In the genomic region with DNA sequence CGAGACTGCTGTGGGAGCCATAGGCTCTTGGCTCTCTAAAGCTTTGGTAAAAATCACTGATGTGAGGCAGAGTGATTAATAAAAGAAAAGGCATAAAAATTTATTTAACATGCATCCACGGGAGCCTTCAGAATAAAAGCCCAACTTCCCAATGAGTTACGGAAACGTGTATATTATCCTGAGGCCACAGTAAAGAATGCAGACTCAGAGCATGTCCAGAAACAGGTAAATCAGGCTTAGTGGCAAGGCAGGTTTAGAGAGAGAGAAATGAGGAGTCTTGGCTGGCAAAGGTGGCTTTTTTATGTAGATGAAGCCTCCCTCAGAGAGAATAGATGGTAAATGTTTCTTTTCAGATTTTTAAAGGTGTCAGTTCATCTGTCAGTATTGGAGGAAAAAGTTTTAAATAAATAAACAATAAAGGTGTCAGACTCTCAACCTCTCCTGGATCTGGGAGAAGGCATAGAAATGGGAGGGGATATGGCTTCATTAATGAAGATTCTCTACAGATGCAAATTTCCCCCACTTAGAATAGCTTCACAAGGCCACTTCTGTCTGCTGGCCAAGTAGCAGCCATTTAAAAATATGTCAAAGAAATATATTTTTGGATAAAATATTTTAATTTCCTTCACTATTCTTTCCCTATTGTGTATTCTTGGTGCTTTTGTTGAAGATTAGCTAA, we compare ENCODE assay signal across 33 cellular contexts. TPM values are rescaled to one million over a fixed set of nuclear protein-coding genes. Genes with fewer than 3 reads are reported as not detected.
DNase-seq lines count a peak whose midpoint lies in the region; ATAC-seq and TF ChIP-seq lines count a peak whose summit lies in the region.
"Had no signal": no experiment of that assay in that cellular context is flagged by ENCODE, and none has a peak within 500 bp of the region (broad histone marks: within the 10 kb centered on the region; RNA-seq: fewer than 3 reads in every experiment).

No MANE protein-coding gene starts in this region.

- ATAC-seq in activated T-cell treated with anti-CD3 and anti-CD28 coated beads, Interleukin-2, amount 50 U/mL, for 72 hours (replicated peaks in 1 of 2): no peak
- ATAC-seq: left colon, right lobe of liver had no signal

- in situ Hi-C loops in brain microvascular endothelial cell (cut with HindIII; ENCODE audit: low pct_ligation_motif_present, low sequenced_read_pairs): no loop called here

- peaks cover 3% of the 10 kb centered on the region for H3K4me1 ChIP-seq in endodermal cell (ENCODE audit: control insufficient read depth, insufficient read depth, low read length)
- H3K4me1 ChIP-seq in iPS-15b (ENCODE audit: control insufficient read depth, insufficient read depth, low read length): peaks cover 21% of the 10 kb centered on the region
- H3K4me1 ChIP-seq: neural progenitor cell, Peyer's patch, right lobe of liver, transverse colon had no signal

- H3K27me3 ChIP-seq in endodermal cell (ENCODE audit: control insufficient read depth, insufficient read depth, low read length, poor library complexity, severe bottlenecking) (no peaks in the 10 kb centered on the region), iPS-15b (ENCODE audit: control insufficient read depth, insufficient read depth, low read length) (no peaks in the 10 kb centered on the region), brain microvascular endothelial cell (replicated peaks) (no peaks in the 10 kb centered on the region)
- H3K27me3 ChIP-seq: neural progenitor cell, Peyer's patch, right lobe of liver, transverse colon had no signal

- H3K4me3 Mint-ChIP-seq in endodermal cell: peak overlapping the region; percentile 64
- H3K4me3 Mint-ChIP-seq in activated T-cell treated with anti-CD3 and anti-CD28 coated beads, Interleukin-2, amount 50 U/mL, for 72 hours: no peak overlapping the region
- H3K4me3 Mint-ChIP-seq: activated naive CD4-positive, alpha-beta T cell treated with anti-CD3 and anti-CD28 coated beads for 36 hours; CD14-positive monocyte; memory B cell; neural progenitor cell had no signal

- peaks cover 3% of the 10 kb centered on the region for H3K36me3 Mint-ChIP-seq in endodermal cell (ENCODE audit: low read depth)
- no peaks in the 10 kb centered on the region for H3K36me3 Mint-ChIP-seq in activated T-cell treated with anti-CD3 and anti-CD28 coated beads, Interleukin-2, amount 50 U/mL, for 72 hours (ENCODE audit: insufficient read depth in 2 of 2)
- H3K36me3 Mint-ChIP-seq: CD14-positive monocyte, memory B cell, neural progenitor cell had no signal

- H3K9me3 ChIP-seq in endodermal cell (ENCODE audit: control insufficient read depth, low read length): no peaks in the 10 kb centered on the region
- no peaks in the 10 kb centered on the region for H3K9me3 ChIP-seq in iPS-15b (ENCODE audit: control insufficient read depth, insufficient read depth, low read length)
- H3K9me3 ChIP-seq: Peyer's patch, right lobe of liver, transverse colon had no signal

- H3K9me3 Mint-ChIP-seq in endodermal cell: peaks cover 7% of the 10 kb centered on the region
- peaks cover 2 to 3% of the 10 kb centered on the region in 2 donors for H3K9me3 Mint-ChIP-seq in activated T-cell treated with anti-CD3 and anti-CD28 coated beads, Interleukin-2, amount 50 U/mL, for 72 hours
- H3K9me3 Mint-ChIP-seq: activated naive CD4-positive, alpha-beta T cell treated with anti-CD3 and anti-CD28 coated beads for 36 hours; memory B cell had no signal

- no peak; the same call in 1 of the 2 replicates for TF ChIP-seq RAD21 in Ishikawa (IDR thresholded peaks at IDR 0.05; ENCODE audit: low read depth)

- no peak for TF ChIP-seq CTCF in endodermal cell (conservative IDR thresholded peaks at IDR 0.05)
- TF ChIP-seq CTCF in brain microvascular endothelial cell (IDR thresholded peaks at IDR 0.05; ENCODE audit: low read depth, low read length, missing control alignments): no peak

- H3K4me3 ChIP-seq in endodermal cell (ENCODE audit: low read length) (no peak overlapping the region), iPS-15b (ENCODE audit: low read depth, low read length) (peak overlapping the region; percentile 46), brain microvascular endothelial cell (ENCODE audit: low read depth, low read length) (no peak overlapping the region)
- H3K4me3 ChIP-seq: neural progenitor cell, Peyer's patch, right lobe of liver, transverse colon had no signal

- 25 to 43% methylated on average over 2 to 4 of the region's 4 CpGs for WGBS in endodermal cell (ENCODE audit: insufficient coverage in 1 of 2, insufficient read length in 1 of 2), 2 experiments

- no peaks in the 10 kb centered on the region for H3K27me3 Mint-ChIP-seq in endodermal cell (ENCODE audit: insufficient read depth)
- H3K27me3 Mint-ChIP-seq in activated T-cell treated with anti-CD3 and anti-CD28 coated beads, Interleukin-2, amount 50 U/mL, for 72 hours (ENCODE audit: low read depth): peaks cover 13% of the 10 kb centered on the region

- DNase-seq in endodermal cell (no peak), ureter (ENCODE audit: low spot score) (peak; percentile 59), A172 (ENCODE audit: low spot score) (no peak), brain microvascular endothelial cell (no peak)
- DNase-seq in activated T-cell treated with anti-CD3 and anti-CD28 coated beads, Interleukin-2, amount 50 U/mL, for 72 hours: no peak
- DNase-seq: activated CD4-positive, alpha-beta T cell treated with anti-CD3 and anti-CD28 coated beads, Interleukin-2, amount 50 U/mL, for 4 hours; activated CD4-positive, CD25-positive, alpha-beta regulatory T cell; activated naive CD4-positive, alpha-beta T cell treated with anti-CD3 and anti-CD28 coated beads for 36 hours; amniotic stem cell; Calu3; DMS79 treated with DMSO at 0.1 percent for 48 hours; effector CD4-positive, alpha-beta T cell; left colon; NCI-H1092 treated with DMSO at 0.1 percent for 48 hours; NCI-H1930; NCI-H526; NK-92 treated with Interleukin-12 subunit alpha and Interleukin-12 subunit beta, amount 100 ng/mL, for 24 hours; Peyer's patch; posterior cingulate gyrus; right lobe of liver; SHP77 treated with DMSO at 0.1 percent for 48 hours; stimulated activated CD4-positive, alpha-beta T cell treated with anti-CD3 and anti-CD28 coated beads, Interleukin-12 subunit alpha, Interleukin-12 subunit beta, amount 100 ng/mL, for 4 hours; stimulated activated CD4-positive, alpha-beta T cell treated with anti-CD3 and anti-CD28 coated beads, Interleukin-4, amount 100 ng/mL, for 1 hour; SW 1271; T1000; transverse colon had no signal

- H3K9ac ChIP-seq in endodermal cell (ENCODE audit: extremely low read depth, low read length, poor library complexity, severe bottlenecking): no peak overlapping the region
- H3K9ac ChIP-seq in iPS-15b (ENCODE audit: low read depth, low read length): peak overlapping the region; percentile 17
- H3K9ac ChIP-seq: neural progenitor cell had no signal

- peaks cover 51% of the 10 kb centered on the region for H3K4me1 Mint-ChIP-seq in endodermal cell
- peaks cover 5% of the 10 kb centered on the region for H3K4me1 Mint-ChIP-seq in activated T-cell treated with anti-CD3 and anti-CD28 coated beads, Interleukin-2, amount 50 U/mL, for 72 hours (ENCODE audit: low read depth)
- H3K4me1 Mint-ChIP-seq: CD14-positive monocyte, memory B cell, neural progenitor cell had no signal

- H3K36me3 ChIP-seq in endodermal cell (ENCODE audit: control insufficient read depth, insufficient read depth, low read length) (no peaks in the 10 kb centered on the region), iPS-15b (ENCODE audit: control insufficient read depth, insufficient read depth, low read length) (peaks cover 11% of the 10 kb centered on the region), brain microvascular endothelial cell (replicated peaks) (no peaks in the 10 kb centered on the region)
- H3K36me3 ChIP-seq: neural progenitor cell, Peyer's patch, right lobe of liver, transverse colon had no signal

- H3K27ac ChIP-seq in endodermal cell (ENCODE audit: low read depth, low read length) (no peak overlapping the region), brain microvascular endothelial cell (no peak overlapping the region)
- H3K27ac ChIP-seq: neural progenitor cell, Peyer's patch, right lobe of liver, transverse colon had no signal

- no peak for TF ChIP-seq EP300 in Ishikawa (IDR thresholded peaks at IDR 0.05; ENCODE audit: borderline replicate concordance)

- H3K27ac Mint-ChIP-seq in endodermal cell: peak overlapping the region; percentile 71
- H3K27ac Mint-ChIP-seq in activated T-cell treated with anti-CD3 and anti-CD28 coated beads, Interleukin-2, amount 50 U/mL, for 72 hours: no peak overlapping the region
- H3K27ac Mint-ChIP-seq: activated naive CD4-positive, alpha-beta T cell treated with anti-CD3 and anti-CD28 coated beads for 36 hours; CD14-positive monocyte; memory B cell; neural progenitor cell had no signal

TF ChIP-seq in Ishikawa, 13 proteins besides CTCF, POLR2A, EP300 and RAD21:
- TF ChIP-seq, protein P1, sequence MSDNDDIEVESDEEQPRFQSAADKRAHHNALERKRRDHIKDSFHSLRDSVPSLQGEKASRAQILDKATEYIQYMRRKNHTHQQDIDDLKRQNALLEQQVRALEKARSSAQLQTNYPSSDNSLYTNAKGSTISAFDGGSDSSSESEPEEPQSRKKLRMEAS (IDR thresholded peaks at IDR 0.05): no peak
- TF ChIP-seq NFIC (IDR thresholded peaks at IDR 0.05): 0 out of 2 replicates have a peak, but pooled peaks have one; percentile 16
- TF ChIP-seq CREB1 (IDR thresholded peaks at IDR 0.05; ENCODE audit: low read depth): no peak
- no peak for TF ChIP-seq ZBTB7A (IDR thresholded peaks at IDR 0.05; ENCODE audit: low read depth)
- TF ChIP-seq EGR1 (IDR thresholded peaks at IDR 0.05): no peak
- peak; percentile 53 for TF ChIP-seq TEAD4 (IDR thresholded peaks at IDR 0.05)
- no peak for TF ChIP-seq TCF12 (IDR thresholded peaks at IDR 0.05; ENCODE audit: low read depth)
- TF ChIP-seq, protein P2, sequence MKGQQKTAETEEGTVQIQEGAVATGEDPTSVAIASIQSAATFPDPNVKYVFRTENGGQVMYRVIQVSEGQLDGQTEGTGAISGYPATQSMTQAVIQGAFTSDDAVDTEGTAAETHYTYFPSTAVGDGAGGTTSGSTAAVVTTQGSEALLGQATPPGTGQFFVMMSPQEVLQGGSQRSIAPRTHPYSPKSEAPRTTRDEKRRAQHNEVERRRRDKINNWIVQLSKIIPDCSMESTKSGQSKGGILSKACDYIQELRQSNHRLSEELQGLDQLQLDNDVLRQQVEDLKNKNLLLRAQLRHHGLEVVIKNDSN (IDR thresholded peaks at IDR 0.05): no peak
- TF ChIP-seq TAF1 (IDR thresholded peaks at IDR 0.05; ENCODE audit: low read depth): no peak

RNA-seq across cellular contexts. Expression of a gene that starts 24.0 kb away (rescaled TPM):
- total RNA-seq in endodermal cell (1 to 10 TPM in 1 of 2 donors, not detected in 1; 6.8 TPM), ureter (not detected)
- polyA plus RNA-seq in endodermal cell (2013, experiment 1 of 2): not detected
- not detected for polyA plus RNA-seq in endodermal cell (2013, experiment 2 of 2)
- total RNA-seq in activated T-cell treated with anti-CD3 and anti-CD28 coated beads, Interleukin-2, amount 50 U/mL, for 72 hours: not detected
- total RNA-seq in A172 (2014; rRNA removed; shearing (Covaris generic)): not detected in 2 replicates
- total RNA-seq: activated naive CD4-positive, alpha-beta T cell treated with anti-CD3 and anti-CD28 coated beads for 36 hours; Calu3; frontal cortex; left colon; Peyer's patch; right lobe of liver; transverse colon had no signal
- polyA plus RNA-seq: CD14-positive monocyte, esophagus had no signal
